22 cellular contexts compared by ENCODE assay signal in the genomic region with DNA sequence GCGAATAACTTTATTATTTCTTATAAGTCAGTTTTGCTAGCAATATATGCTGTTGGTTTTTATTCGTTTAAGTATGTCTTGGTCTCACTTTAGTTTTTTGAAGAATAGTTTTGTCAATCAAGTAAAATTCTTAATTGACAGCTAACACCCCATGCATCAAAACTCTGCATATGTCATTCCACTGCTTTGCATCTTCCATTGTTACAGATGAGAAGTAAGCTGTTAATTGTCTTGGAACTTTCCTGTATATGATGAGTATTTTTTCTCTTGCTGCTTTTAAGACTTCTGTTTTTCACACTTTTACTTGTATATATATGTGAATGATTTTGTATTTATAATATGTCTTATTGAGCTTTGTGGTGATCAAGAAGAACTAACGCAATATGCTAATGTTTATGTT.
"Had no signal": no experiment of that assay in that cellular context is flagged by ENCODE, and none has a peak within 500 bp of the region (broad histone marks: within the 10 kb centered on the region; RNA-seq: fewer than 3 reads in every experiment).

No MANE protein-coding gene starts in this region.

- ATAC-seq: left ventricle myocardium superior; lower lobe of right lung; natural killer cell; psoas muscle; right cardiac atrium; stimulated activated memory B cell treated with anti-CD40 and anti-IgM and Interleukin-4, amounts not matched to agents 10 μg/mL and 1 μg/mL and 100 μg/mL, for 72 hours; stimulated activated naive CD8-positive, alpha-beta T cell treated with anti-CD3 and anti-CD28 coated beads, Interleukin-15, Interleukin-2, amounts not matched to agents 100 U/mL and 50 U/mL, for 24 hours had no signal

- H3K36me3 ChIP-seq: lower lobe of right lung, ovary, spleen, tibial artery had no signal

- H3K9me3 Mint-ChIP-seq: type B pancreatic cell had no signal

- H3K27me3 ChIP-seq: dorsolateral prefrontal cortex, ovary, spleen, testis, tibial artery had no signal

- FAIRE-seq: keratinocyte had no signal

- H3K4me1 Mint-ChIP-seq: immature natural killer cell; natural killer cell; stimulated activated memory B cell treated with anti-CD40 and anti-IgM and Interleukin-4, amounts not matched to agents 10 μg/mL and 1 μg/mL and 100 μg/mL, for 72 hours had no signal

- H3K27me3 Mint-ChIP-seq: stimulated activated memory B cell treated with anti-CD40 and anti-IgM and Interleukin-4, amounts not matched to agents 10 μg/mL and 1 μg/mL and 100 μg/mL, for 72 hours; type B pancreatic cell had no signal

- H3K4me3 Mint-ChIP-seq: immature natural killer cell; natural killer cell; stimulated activated memory B cell treated with anti-CD40 and anti-IgM and Interleukin-4, amounts not matched to agents 10 μg/mL and 1 μg/mL and 100 μg/mL, for 72 hours; type B pancreatic cell had no signal

- H3K4me3 ChIP-seq: dorsolateral prefrontal cortex, lower lobe of right lung, ovary, psoas muscle, skin epidermis, spleen, testis, tibial artery had no signal

- H3K36me3 Mint-ChIP-seq: immature natural killer cell; natural killer cell; stimulated activated memory B cell treated with anti-CD40 and anti-IgM and Interleukin-4, amounts not matched to agents 10 μg/mL and 1 μg/mL and 100 μg/mL, for 72 hours; type B pancreatic cell had no signal

- H3K27ac Mint-ChIP-seq: immature natural killer cell; natural killer cell; stimulated activated memory B cell treated with anti-CD40 and anti-IgM and Interleukin-4, amounts not matched to agents 10 μg/mL and 1 μg/mL and 100 μg/mL, for 72 hours; type B pancreatic cell had no signal

- DNase-seq: dorsolateral prefrontal cortex; effector CD4-positive, alpha-beta T cell; hypothalamus; immature natural killer cell; left ventricle myocardium superior; lower lobe of right lung; natural killer cell; occipital lobe; ovary; posterior cingulate gyrus; psoas muscle; right cardiac atrium; spleen; stimulated activated CD4-positive, alpha-beta T cell treated with anti-CD3 and anti-CD28 coated beads, Interleukin-4, amount 100 ng/mL, for 4 hours; stimulated activated naive CD8-positive, alpha-beta T cell treated with anti-CD3 and anti-CD28 coated beads, Interleukin-15, Interleukin-2, amounts not matched to agents 100 U/mL and 50 U/mL, for 24 hours; substantia nigra; testis; tibial artery had no signal

- H3K27ac ChIP-seq: dorsolateral prefrontal cortex, lower lobe of right lung, ovary, psoas muscle, skin epidermis, spleen, testis, tibial artery had no signal

- H3K4me1 ChIP-seq: lower lobe of right lung, psoas muscle, spleen, testis, tibial artery had no signal

- H3K9me3 ChIP-seq: lower lobe of right lung, ovary, psoas muscle, testis had no signal
